8 cellular contexts compared by ENCODE assay signal in genomic region chr4:143188325-143189088, GRCh38. TPM values are rescaled to one million over a fixed set of nuclear protein-coding genes. Genes with fewer than 3 reads are reported as not detected.
DNase-seq lines count a peak whose midpoint lies in the region; ATAC-seq and TF ChIP-seq lines count a peak whose summit lies in the region.

No MANE protein-coding gene starts in this region.

- peaks cover 60% of the 10 kb centered on the region for H3K4me1 Mint-ChIP-seq in T-helper 1 cell treated with Interleukin-12 subunit alpha and Interleukin-12 subunit beta and Interleukin-4 antibody, amounts not matched to agents 30 μg/mL and 1 μg/mL, for 36 hours (ENCODE audit: low read depth)
- peaks cover 38% of the 10 kb centered on the region for H3K4me1 Mint-ChIP-seq in stimulated activated effector memory CD8-positive, alpha-beta T cell treated with anti-CD3 and anti-CD28 coated beads, Interleukin-12 subunit alpha, Interleukin-12 subunit beta, amount 100 ng/mL, for 72 hours

- peak overlapping the region; percentile 75 for H3K4me3 Mint-ChIP-seq in T-helper 1 cell treated with Interleukin-12 subunit alpha and Interleukin-12 subunit beta and Interleukin-4 antibody, amounts not matched to agents 30 μg/mL and 1 μg/mL, for 36 hours
- H3K4me3 Mint-ChIP-seq in stimulated activated effector memory CD8-positive, alpha-beta T cell treated with anti-CD3 and anti-CD28 coated beads, Interleukin-12 subunit alpha, Interleukin-12 subunit beta, amount 100 ng/mL, for 72 hours: peak overlapping the region; percentile 85

- DNase-seq in T-helper 1 cell (no peak), fibroblast of villous mesenchyme (ENCODE audit: low read depth) (no peak), UCSD-AML1 (lab: John Stamatoyannopoulos, UW; ENCODE audit: unreplicated experiment) (no peak), foreskin melanocyte (no peak)
- no peak for DNase-seq in stimulated activated effector memory CD8-positive, alpha-beta T cell treated with anti-CD3 and anti-CD28 coated beads, Interleukin-12 subunit alpha, Interleukin-12 subunit beta, amount 100 ng/mL, for 72 hours (ENCODE audit: low spot score in 2 of 2)

- no peak for ATAC-seq in stimulated activated effector memory CD8-positive, alpha-beta T cell treated with anti-CD3 and anti-CD28 coated beads, Interleukin-12 subunit alpha, Interleukin-12 subunit beta, amount 100 ng/mL, for 72 hours
- ATAC-seq in HG02970 (IDR thresholded peaks at IDR 0.05; ENCODE audit: low FRiP score, unreplicated experiment): no peak

- H3K27ac ChIP-seq in VCaP: peak overlapping the region; percentile 93; the same call in 1 of the 2 replicates

- no peaks in the 10 kb centered on the region for H3K27me3 Mint-ChIP-seq in T-helper 1 cell treated with Interleukin-12 subunit alpha and Interleukin-12 subunit beta and Interleukin-4 antibody, amounts not matched to agents 30 μg/mL and 1 μg/mL, for 36 hours (ENCODE audit: low read depth)

- H3K36me3 Mint-ChIP-seq in T-helper 1 cell treated with Interleukin-12 subunit alpha and Interleukin-12 subunit beta and Interleukin-4 antibody, amounts not matched to agents 30 μg/mL and 1 μg/mL, for 36 hours (ENCODE audit: low read depth): peaks cover 52% of the 10 kb centered on the region
- H3K36me3 Mint-ChIP-seq in stimulated activated effector memory CD8-positive, alpha-beta T cell treated with anti-CD3 and anti-CD28 coated beads, Interleukin-12 subunit alpha, Interleukin-12 subunit beta, amount 100 ng/mL, for 72 hours: peaks cover 72% of the 10 kb centered on the region

- peak overlapping the region; percentile 74 for H3K27ac Mint-ChIP-seq in T-helper 1 cell treated with Interleukin-12 subunit alpha and Interleukin-12 subunit beta and Interleukin-4 antibody, amounts not matched to agents 30 μg/mL and 1 μg/mL, for 36 hours
- H3K27ac Mint-ChIP-seq in stimulated activated effector memory CD8-positive, alpha-beta T cell treated with anti-CD3 and anti-CD28 coated beads, Interleukin-12 subunit alpha, Interleukin-12 subunit beta, amount 100 ng/mL, for 72 hours: peak overlapping the region; percentile 86

- H3K4me3 ChIP-seq in fibroblast of villous mesenchyme (ENCODE audit: low read depth, low read length): peak overlapping the region; percentile 87

- H3K9me3 Mint-ChIP-seq in T-helper 1 cell treated with Interleukin-12 subunit alpha and Interleukin-12 subunit beta and Interleukin-4 antibody, amounts not matched to agents 30 μg/mL and 1 μg/mL, for 36 hours: no peaks in the 10 kb centered on the region
- H3K9me3 Mint-ChIP-seq in stimulated activated effector memory CD8-positive, alpha-beta T cell treated with anti-CD3 and anti-CD28 coated beads, Interleukin-12 subunit alpha, Interleukin-12 subunit beta, amount 100 ng/mL, for 72 hours: no peaks in the 10 kb centered on the region

- TF ChIP-seq CTCF in VCaP (conservative IDR thresholded peaks at IDR 0.05) (no peak), fibroblast of villous mesenchyme (IDR thresholded peaks at IDR 0.05; ENCODE audit: insufficient read depth, low read depth, low read length) (no peak)

RNA-seq across cellular contexts. Expression of gene USP38, which starts 3.8 kb away (rescaled TPM):
- 27.4 and 29.4 TPM in 2 replicates for total RNA-seq in fibroblast of villous mesenchyme
